In genomic region chr19:48992571-48993174, GRCh38 we compare ENCODE assay signal across 8 cellular contexts. TPM values are rescaled to one million over a fixed set of nuclear protein-coding genes. Genes with fewer than 3 reads are reported as not detected.
DNase-seq lines count a peak whose midpoint lies in the region; TF ChIP-seq lines count a peak whose summit lies in the region.

No MANE protein-coding gene starts in this region.

- no TSS peak for BruUV-seq in OCI-LY7 (replicated peaks; lab: Mats Ljungman, UMichigan)

- no peak for TF ChIP-seq CTCF in OCI-LY7 (conservative IDR thresholded peaks at IDR 0.05; ENCODE audit: low read length)

- POLR2A ChIA-PET in OCI-LY7 (lab: Charles Lee): interaction anchor here (0.5 to 1.3 kb wide), 9 partner anchors 8 to 182 kb away, joined by 3 to 6 read pairs (median 3); partner anchors contain the start of genes BAX, BCAT2 and DHDH

- CTCF ChIA-PET in OCI-LY7 (lab: Charles Lee; ENCODE audit: unreplicated experiment): interaction anchor here (1.3 kb wide), 1 partner anchor 25 kb away, joined by 4 read pairs; no protein-coding TSS in a partner anchor

- 1% methylated on average over 20 of the region's 20 CpGs for WGBS in ectodermal cell, 2 experiments

- H4K20me1 ChIP-seq in OCI-LY7 (ENCODE audit: insufficient read depth, low read length): peaks cover 4% of the 10 kb centered on the region; the same call in 1 of the 2 replicates

- H3K79me2 ChIP-seq in OCI-LY7 (ENCODE audit: insufficient read depth, low read depth, low read length): peaks cover 54% of the 10 kb centered on the region

- peak overlapping the region; percentile 92 for H3K4me2 ChIP-seq in OCI-LY7 (ENCODE audit: low read length)

- H3K9me3 ChIP-seq in OCI-LY7 (ENCODE audit: low read length): no peaks in the 10 kb centered on the region
- H3K9me3 ChIP-seq in ectodermal cell (ENCODE audit: control insufficient read depth, low read length): no peaks in the 10 kb centered on the region
- H3K9me3 ChIP-seq in muscle layer of colon (ENCODE audit: low read length): no peaks in the 10 kb centered on the region

- peak overlapping the region; percentile 45; the same call in 1 of the 2 replicates for H2AFZ ChIP-seq in OCI-LY7 (ENCODE audit: low read length)

- DNase-seq in activated T-cell treated with anti-CD3 and anti-CD28 coated beads for 1 hour (ENCODE audit: low read depth) (peak; percentile 10), OCI-LY7 (ENCODE audit: low spot score) (peak; percentile 38), globus pallidus (ENCODE audit: low spot score) (no peak), OCI-M2 (lab: John Stamatoyannopoulos, UW; ENCODE audit: unreplicated experiment) (no peak), activated gamma-delta T cell (lab: John Stamatoyannopoulos, UW) (no peak)
- DNase-seq in activated T-cell treated with anti-CD3 and anti-CD28 coated beads, Interleukin-2, amount 50 U/mL, for 1 hour: no peak

- peaks cover 21% of the 10 kb centered on the region for H3K4me1 ChIP-seq in OCI-LY7 (ENCODE audit: insufficient read depth, low read length, poor library complexity, severe bottlenecking)
- peaks cover 17% of the 10 kb centered on the region for H3K4me1 ChIP-seq in ectodermal cell (ENCODE audit: control insufficient read depth, insufficient read depth, low read length)
- H3K4me1 ChIP-seq in muscle layer of colon (ENCODE audit: insufficient read depth, low read length): peaks cover 28% of the 10 kb centered on the region

- H3K4me3 ChIP-seq in OCI-LY7 (ENCODE audit: low read depth, low read length, poor library complexity, severe bottlenecking): peak overlapping the region; percentile 97
- peak overlapping the region; percentile 73 for H3K4me3 ChIP-seq in ectodermal cell (ENCODE audit: insufficient read depth, low read depth, low read length)
- H3K4me3 ChIP-seq in muscle layer of colon (ENCODE audit: low read depth in 1 of 2, low read length in 2 of 2): peak overlapping the region; percentile 87 to 98

- H3K27ac ChIP-seq in OCI-LY7 (ENCODE audit: low read depth, low read length, poor library complexity, severe bottlenecking) (peak overlapping the region; percentile 49), ectodermal cell (ENCODE audit: insufficient read depth, low read depth, low read length, poor library complexity, severe bottlenecking) (peak overlapping the region; percentile 71), muscle layer of colon (ENCODE audit: low read depth, low read length) (peak overlapping the region; percentile 97)

- H3K27me3 ChIP-seq in ectodermal cell (ENCODE audit: control insufficient read depth, insufficient read depth, low read length, poor library complexity, severe bottlenecking) (no peaks in the 10 kb centered on the region), muscle layer of colon (ENCODE audit: control insufficient read depth in 1 of 2, insufficient read depth in 2 of 2, low read length in 2 of 2) (no peaks in the 10 kb centered on the region)

- intact Hi-C loops in OCI-LY7 (cut with micrococcal nuclease; ENCODE audit: unreplicated experiment): no loop called here

- H3K9me2 ChIP-seq in OCI-LY7 (ENCODE audit: insufficient read depth, low read length): no peaks in the 10 kb centered on the region

- H3K36me3 ChIP-seq in OCI-LY7 (ENCODE audit: insufficient read depth, low read length) (peaks cover 35% of the 10 kb centered on the region), ectodermal cell (ENCODE audit: control insufficient read depth, insufficient read depth, low read length) (peaks cover 8% of the 10 kb centered on the region), muscle layer of colon (ENCODE audit: insufficient read depth, low read length) (peaks cover 11% of the 10 kb centered on the region)

- H3K9ac ChIP-seq in muscle layer of colon (ENCODE audit: low read length): peak overlapping the region; percentile 95

RNA-seq across cellular contexts. Expression of gene GYS1, which starts 0.4 kb away (rescaled TPM):
- total RNA-seq in OCI-LY7 (2014; rRNA removed; shearing (Covaris generic)): 12.5 and 20.0 TPM in 2 replicates
- 28.9 and 29.9 TPM in 2 replicates for total RNA-seq in OCI-LY7 (2022)
- 39.2 TPM for polyA plus RNA-seq in ectodermal cell (2013, experiment 1 of 4)
- polyA plus RNA-seq in ectodermal cell (2013, experiment 2 of 4): 42.7 TPM
- polyA plus RNA-seq in ectodermal cell (2013, experiment 3 of 4): 31.1 TPM
- 30.9 TPM for polyA plus RNA-seq in ectodermal cell (2013, experiment 4 of 4)

RNA-seq across cellular contexts. Expression of gene RUVBL2, which starts 1.0 kb away (rescaled TPM):
- total RNA-seq in OCI-LY7 (2014; rRNA removed; shearing (Covaris generic)): 265 and 272 TPM in 2 replicates
- total RNA-seq in OCI-LY7 (2022): 125 and 146 TPM in 2 replicates
- polyA plus RNA-seq in ectodermal cell (2013, experiment 1 of 4): 119 TPM
- polyA plus RNA-seq in ectodermal cell (2013, experiment 2 of 4): 110 TPM
- 72.2 TPM for polyA plus RNA-seq in ectodermal cell (2013, experiment 3 of 4)
- 71.0 TPM for polyA plus RNA-seq in ectodermal cell (2013, experiment 4 of 4)

RNA-seq across cellular contexts. Expression of gene LHB, which starts 24.2 kb away (rescaled TPM):
- 1.1 TPM in 1 of 2 replicates, not detected in the other for total RNA-seq in OCI-LY7 (2014; rRNA removed; shearing (Covaris generic))
- total RNA-seq in OCI-LY7 (2022): not detected in 2 replicates
- polyA plus RNA-seq in ectodermal cell (2013, experiment 1 of 4): not detected
- not detected for polyA plus RNA-seq in ectodermal cell (2013, experiment 2 of 4)
- not detected for polyA plus RNA-seq in ectodermal cell (2013, experiment 3 of 4)
- not detected for polyA plus RNA-seq in ectodermal cell (2013, experiment 4 of 4)

RNA-seq across cellular contexts. Expression of gene FTL, which starts 27.6 kb away (rescaled TPM):
- total RNA-seq in OCI-LY7 (2014; rRNA removed; shearing (Covaris generic)): 562 and 602 TPM in 2 replicates
- total RNA-seq in OCI-LY7 (2022): 438 and 467 TPM in 2 replicates
- 2,241 TPM for polyA plus RNA-seq in ectodermal cell (2013, experiment 1 of 4)
- polyA plus RNA-seq in ectodermal cell (2013, experiment 2 of 4): 2,027 TPM
- 1,586 TPM for polyA plus RNA-seq in ectodermal cell (2013, experiment 3 of 4)
- polyA plus RNA-seq in ectodermal cell (2013, experiment 4 of 4): 1,567 TPM

RNA-seq across cellular contexts. Expression of gene CGB3, which starts 31.5 kb away (rescaled TPM):
- not detected in 2 replicates for total RNA-seq in OCI-LY7 (2014; rRNA removed; shearing (Covaris generic))
- total RNA-seq in OCI-LY7 (2022): not detected in 2 replicates
- polyA plus RNA-seq in ectodermal cell (2013, experiment 1 of 4): not detected
- not detected for polyA plus RNA-seq in ectodermal cell (2013, experiment 2 of 4)
- polyA plus RNA-seq in ectodermal cell (2013, experiment 3 of 4): not detected
- polyA plus RNA-seq in ectodermal cell (2013, experiment 4 of 4): not detected

Comparison
In these comparisons a context has a peak if more than half of its experiments do, and no peak if none do; other contexts are left out.
1. DNase-seq: peak in activated T-cell treated with anti-CD3 and anti-CD28 coated beads for 1 hour (single experiment) and OCI-LY7 (single experiment); none in activated T-cell treated with anti-CD3 and anti-CD28 coated beads, Interleukin-2, amount 50 U/mL, for 1 hour (single experiment), globus pallidus (single experiment), OCI-M2 (single experiment) and activated gamma-delta T cell (single experiment).
2. Peak in every context shown above with its lines, with median percentiles within 50 percentile points of each other: H3K27ac ChIP-seq and H3K4me3 ChIP-seq.